Comparison of ENCODE assay signal across 8 cellular contexts in the genomic region with DNA sequence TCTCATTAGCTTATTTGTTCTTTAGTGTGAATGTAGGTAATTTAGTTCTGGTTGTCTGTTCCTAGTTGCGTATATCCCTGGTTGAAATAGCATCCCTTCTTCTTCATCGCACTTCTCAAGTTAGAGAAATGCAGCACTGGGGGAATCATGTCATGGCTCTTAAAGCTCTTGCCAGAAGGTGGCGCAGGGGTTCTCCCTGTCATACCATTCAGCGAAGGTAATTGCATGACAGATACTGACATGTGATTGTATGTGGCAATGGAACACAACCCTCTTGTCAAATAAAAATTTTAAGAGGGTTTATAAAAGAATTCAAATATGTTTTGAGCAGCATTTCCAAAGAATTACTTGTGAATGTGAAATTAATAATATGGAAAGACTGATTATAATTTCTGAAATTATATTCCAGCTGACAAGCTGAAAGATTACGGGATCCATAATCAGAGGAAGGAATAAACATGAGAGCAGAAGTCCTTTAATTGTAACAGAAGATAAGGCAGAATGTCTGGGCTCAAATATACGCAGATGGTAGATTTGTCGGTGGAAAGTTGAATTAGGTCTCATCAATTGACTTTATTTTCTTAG.
DNase-seq lines count a peak whose midpoint lies in the region; ATAC-seq and TF ChIP-seq lines count a peak whose summit lies in the region.

No MANE protein-coding gene starts in this region.

- H3K4me2 ChIP-seq in SU-DHL-6 (ENCODE audit: low read depth, low read length, poor library complexity, severe bottlenecking) = no peak overlapping the region

- ATAC-seq in GM18499 (IDR thresholded peaks at IDR 0.05; ENCODE audit: insufficient read depth, unreplicated experiment) = peak; percentile 82
- peak; percentile 99 for ATAC-seq in HG02852 (IDR thresholded peaks at IDR 0.05; ENCODE audit: unreplicated experiment)
- peak; percentile 81 to 90 for ATAC-seq in lower lobe of right lung

- intact Hi-C loops in lower lobe of right lung (cut with DNase I) = no loop called here

- no peaks in the 10 kb centered on the region for H3K9me2 ChIP-seq in SU-DHL-6 (replicated peaks; ENCODE audit: insufficient read depth, low read length)

- no peaks in the 10 kb centered on the region for H3K79me2 ChIP-seq in ACC112 (ENCODE audit: control insufficient read depth, insufficient read depth, low read length, unreplicated experiment)
- H3K79me2 ChIP-seq in SU-DHL-6 (ENCODE audit: insufficient read depth, low read length) = no peaks in the 10 kb centered on the region

- H3K9me3 ChIP-seq in SU-DHL-6 (ENCODE audit: insufficient read depth, low read length) (no peaks in the 10 kb centered on the region), lower lobe of right lung (no peaks in the 10 kb centered on the region)

- H3F3A ChIP-seq in SU-DHL-6 (ENCODE audit: insufficient read depth) = no peaks in the 10 kb centered on the region

- peak overlapping the region; percentile 57 for H3K4me3 ChIP-seq in ACC112 (ENCODE audit: low read depth, low read length)
- no peak overlapping the region for H3K4me3 ChIP-seq in SU-DHL-6 (ENCODE audit: insufficient read depth, low read length, poor library complexity, severe bottlenecking)
- H3K4me3 ChIP-seq in lower lobe of right lung = no peak overlapping the region

- H3K27ac ChIP-seq in ACC112 (ENCODE audit: low read depth, low read length) (no peak overlapping the region), SU-DHL-6 (ENCODE audit: low read depth, low read length) (no peak overlapping the region), lower lobe of right lung (no peak overlapping the region), substantia nigra (ENCODE audit: low read depth, low read length, poor library complexity, severe bottlenecking) (no peak overlapping the region)

- peak overlapping the region; percentile 67 for H2AFZ ChIP-seq in ACC112 (ENCODE audit: low read length, unreplicated experiment)
- no peak overlapping the region for H2AFZ ChIP-seq in SU-DHL-6 (ENCODE audit: low read depth, low read length, severe bottlenecking)

- H3K27me3 ChIP-seq in ACC112 (ENCODE audit: insufficient read depth, low read length) = no peaks in the 10 kb centered on the region
- no peaks in the 10 kb centered on the region for H3K27me3 ChIP-seq in SU-DHL-6 (ENCODE audit: low read length)
- H3K27me3 ChIP-seq in lower lobe of right lung (ENCODE audit: low read depth) = no peaks in the 10 kb centered on the region

- no peaks in the 10 kb centered on the region for H4K20me1 ChIP-seq in SU-DHL-6 (ENCODE audit: low read depth, low read length)

- TF ChIP-seq CTCF in SU-DHL-6 (IDR thresholded peaks at IDR 0.05; ENCODE audit: insufficient read depth, low read length, poor library complexity, severe bottlenecking) (peak; percentile 72), lower lobe of right lung (IDR thresholded peaks at IDR 0.05) (peak; percentile 62)

- no peak overlapping the region for H3K9ac ChIP-seq in SU-DHL-6 (ENCODE audit: low read length)

- H3K36me3 ChIP-seq in ACC112 (ENCODE audit: insufficient read depth, low read length) = no peaks in the 10 kb centered on the region
- no peaks in the 10 kb centered on the region for H3K36me3 ChIP-seq in SU-DHL-6 (ENCODE audit: low read length)
- H3K36me3 ChIP-seq in lower lobe of right lung = no peaks in the 10 kb centered on the region

- H3K4me1 ChIP-seq in ACC112 (ENCODE audit: control insufficient read depth, insufficient read depth, low read length, unreplicated experiment) (no peaks in the 10 kb centered on the region), lower lobe of right lung (no peaks in the 10 kb centered on the region)

- DNase-seq in NCI-H1105 treated with DMSO at 0.1 percent for 48 hours (lab: John Stamatoyannopoulos, UW) (peak; percentile 82), dedifferentiated amniotic fluid mesenchymal stem cell (ENCODE audit: extremely low spot score) (peak; percentile 82), lower lobe of right lung (peak; percentile 52), substantia nigra (lab: John Stamatoyannopoulos, UW) (peak in 39 of 49 donors; percentile 1 to 72 (median 41))
